ENCODE assay signal across 25 cellular contexts in the genomic region with DNA sequence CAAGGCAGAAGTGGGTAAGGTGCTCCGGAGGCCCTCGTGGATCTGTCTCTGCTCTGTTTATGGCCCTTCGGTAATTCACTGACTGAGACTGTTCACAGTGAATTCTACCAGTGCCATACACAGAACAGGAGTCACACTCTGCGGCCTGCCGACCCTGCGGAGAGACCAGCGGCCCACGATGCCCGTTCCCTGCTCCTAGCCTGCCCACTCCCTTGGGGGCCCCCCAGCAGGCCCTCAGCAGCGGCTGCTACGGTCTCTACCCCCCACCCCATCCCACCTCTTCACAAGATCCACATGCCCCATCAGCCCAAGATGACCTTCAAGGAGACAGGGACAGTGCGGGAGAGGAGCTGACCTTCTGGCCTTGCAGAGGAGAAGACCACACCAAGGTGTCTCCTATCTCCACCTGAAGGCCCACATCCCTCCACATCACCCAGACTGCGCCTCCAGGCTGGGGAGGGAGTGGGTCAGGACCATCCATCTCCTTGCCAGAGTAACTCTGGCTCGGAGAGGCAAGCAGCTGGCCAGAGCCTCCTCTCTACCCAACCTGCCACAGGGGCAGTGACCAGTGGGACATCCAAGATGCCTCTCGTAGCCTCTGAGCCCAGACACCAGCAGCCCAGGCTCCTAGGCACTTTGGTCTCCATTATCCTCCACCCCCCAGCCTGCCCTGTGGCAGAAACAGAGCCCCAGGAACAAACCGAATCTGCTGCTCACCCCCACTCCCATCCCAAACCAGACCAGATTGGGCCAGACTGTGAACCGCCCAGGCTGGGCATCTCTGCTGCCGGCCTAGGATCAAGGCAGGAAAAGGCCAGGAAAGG.
"Had no signal": no experiment of that assay in that cellular context is flagged by ENCODE, and none has a peak within 500 bp of the region (broad histone marks: within the 10 kb centered on the region; RNA-seq: fewer than 3 reads in every experiment).

No MANE protein-coding gene starts in this region.

- H3K4me2 ChIP-seq: neural progenitor cell, smooth muscle cell had no signal

- H3K4me1 Mint-ChIP-seq: neural progenitor cell had no signal

- H3K36me3 Mint-ChIP-seq: activated naive CD4-positive, alpha-beta T cell treated with anti-CD3 and anti-CD28 coated beads, Interleukin-2, amount 50 U/mL, for 72 hours; neural progenitor cell; stimulated activated memory B cell treated with anti-CD40 and anti-IgM and Interleukin-4, amounts not matched to agents 10 μg/mL and 1 μg/mL and 100 μg/mL, for 72 hours had no signal

- H2AFZ ChIP-seq: neural progenitor cell had no signal

- H3K27ac Mint-ChIP-seq: activated CD4-positive, alpha-beta T cell treated with anti-CD3 and anti-CD28 coated beads, Interleukin-2, amount 10 ng/mL, durations not matched to agents 24 days and 14 days; activated naive CD4-positive, alpha-beta T cell treated with anti-CD3 and anti-CD28 coated beads, Interleukin-2, amount 50 U/mL, for 72 hours; effector memory CD8-positive, alpha-beta T cell; neural progenitor cell; progenitor cell of endocrine pancreas; stimulated activated memory B cell treated with anti-CD40 and anti-IgM and Interleukin-4, amounts not matched to agents 10 μg/mL and 1 μg/mL and 100 μg/mL, for 72 hours had no signal

- H3K9me3 ChIP-seq: ascending aorta, esophagus muscularis mucosa, gastrocnemius medialis, lower lobe of right lung, mucosa of descending colon, sigmoid colon, stomach, suprapubic skin, tibial nerve had no signal

- DNase-seq: activated CD4-positive, alpha-beta T cell treated with anti-CD3 and anti-CD28 coated beads, Interleukin-2, amount 10 ng/mL, durations not matched to agents 24 days and 14 days; activated gamma-delta T cell treated with Interleukin-2 at 50 U/mL for 16 hours; activated T-cell treated with anti-CD3 and anti-CD28 coated beads, Interleukin-2, amount 50 U/mL, for 1 hour; brain microvascular endothelial cell; central memory CD4-positive, alpha-beta T cell; effector memory CD8-positive, alpha-beta T cell; head of caudate nucleus; hypothalamus; lower lobe of right lung; sigmoid colon; stimulated activated CD4-positive, alpha-beta T cell treated with anti-CD3 and anti-CD28 coated beads, Interleukin-15, amount 100 ng/mL, for 24 hours; stomach; T-helper 17 cell had no signal

- H3K4me3 ChIP-seq: ascending aorta, esophagus muscularis mucosa, gastrocnemius medialis, lower lobe of right lung, mucosa of descending colon, neural progenitor cell, sigmoid colon, smooth muscle cell, stomach, suprapubic skin, tibial nerve had no signal

- ATAC-seq: activated CD4-positive, CD25-positive, alpha-beta regulatory T cell treated with anti-CD3 and anti-CD28 coated beads, Interleukin-2, amount 50 U/mL, for 24 hours; activated naive CD4-positive, alpha-beta T cell treated with anti-CD3 and anti-CD28 coated beads, Interleukin-2, amount 50 U/mL, for 72 hours; effector memory CD8-positive, alpha-beta T cell; gastrocnemius medialis; lower lobe of right lung; mucosa of descending colon; stimulated activated memory B cell treated with anti-CD40 and anti-IgM and Interleukin-4, amounts not matched to agents 10 μg/mL and 1 μg/mL and 100 μg/mL, for 72 hours; T-helper 17 cell had no signal

- H3K27ac ChIP-seq: ascending aorta, brain microvascular endothelial cell, esophagus muscularis mucosa, gastrocnemius medialis, lower lobe of right lung, neural progenitor cell, sigmoid colon, stomach, suprapubic skin, tibial nerve had no signal

- H3K4me3 Mint-ChIP-seq: activated CD4-positive, alpha-beta T cell treated with anti-CD3 and anti-CD28 coated beads, Interleukin-2, amount 10 ng/mL, durations not matched to agents 24 days and 14 days; effector memory CD8-positive, alpha-beta T cell; stimulated activated memory B cell treated with anti-CD40 and anti-IgM and Interleukin-4, amounts not matched to agents 10 μg/mL and 1 μg/mL and 100 μg/mL, for 72 hours; T-helper 17 cell had no signal

- H3K36me3 ChIP-seq: ascending aorta, brain microvascular endothelial cell, esophagus muscularis mucosa, gastrocnemius medialis, lower lobe of right lung, neural progenitor cell, sigmoid colon, stomach, suprapubic skin, tibial nerve had no signal

- H3K9me3 Mint-ChIP-seq: activated CD4-positive, alpha-beta T cell treated with anti-CD3 and anti-CD28 coated beads, Interleukin-2, amount 10 ng/mL, durations not matched to agents 24 days and 14 days; activated naive CD4-positive, alpha-beta T cell treated with anti-CD3 and anti-CD28 coated beads, Interleukin-2, amount 50 U/mL, for 72 hours; effector memory CD8-positive, alpha-beta T cell; neural progenitor cell; stimulated activated memory B cell treated with anti-CD40 and anti-IgM and Interleukin-4, amounts not matched to agents 10 μg/mL and 1 μg/mL and 100 μg/mL, for 72 hours had no signal

- H3K9ac ChIP-seq: neural progenitor cell had no signal
